ENCODE assay signal across 18 cellular contexts in the genomic region with DNA sequence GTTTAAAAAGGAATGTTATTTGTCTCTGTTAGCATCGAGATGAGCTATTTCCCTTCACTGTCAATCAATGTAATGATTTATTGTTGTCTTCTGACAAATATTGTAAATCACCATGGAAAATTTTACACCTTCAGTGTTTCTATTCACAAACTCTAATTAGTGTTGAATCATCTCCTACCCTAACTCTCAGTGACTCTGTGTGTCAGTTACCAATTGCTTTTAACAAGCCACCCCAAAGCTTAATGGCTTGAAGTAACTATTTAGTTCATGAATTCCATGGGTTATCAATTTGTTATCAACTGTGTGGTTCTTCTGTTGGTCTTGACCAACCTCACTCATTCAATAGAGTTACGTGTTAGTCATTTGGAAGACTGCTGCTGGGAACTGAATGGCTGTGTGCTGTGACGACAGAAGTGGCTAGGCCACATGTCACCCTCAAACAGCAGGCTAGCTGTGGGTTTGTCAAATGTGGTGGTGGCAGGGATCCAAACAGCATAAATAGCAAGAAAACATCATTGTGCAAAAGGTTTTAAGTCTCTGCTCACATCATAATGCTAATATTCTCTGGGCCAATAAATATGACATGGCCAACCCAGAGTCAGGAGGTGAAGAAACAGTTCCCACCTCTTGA.
"Had no signal": no experiment of that assay in that cellular context is flagged by ENCODE, and none has a peak within 500 bp of the region (broad histone marks: within the 10 kb centered on the region; RNA-seq: fewer than 3 reads in every experiment).

No MANE protein-coding gene starts in this region.

- H3K4me3 ChIP-seq: colonic mucosa, left lung, psoas muscle, skin epidermis, tibial artery, uterus had no signal

- H3K9me3 ChIP-seq: colonic mucosa, left lung, psoas muscle, tibial artery, uterus had no signal

- H3K27me3 ChIP-seq: brain microvascular endothelial cell, colonic mucosa, left lung, tibial artery, uterus had no signal

- H3K4me1 ChIP-seq: colonic mucosa, left lung, psoas muscle, uterus had no signal

- H3K36me3 ChIP-seq: brain microvascular endothelial cell, colonic mucosa, left lung, tibial artery, uterus had no signal

- H3K27ac ChIP-seq: brain microvascular endothelial cell, colonic mucosa, left lung, psoas muscle, skin epidermis, tibial artery, uterus had no signal

- DNase-seq: activated CD4-positive, alpha-beta T cell treated with anti-CD3 and anti-CD28 coated beads, Interleukin-2, amount 10 ng/mL, durations not matched to agents 7 days and 5 days; activated CD8-positive, alpha-beta T cell treated with anti-CD3 and anti-CD28 coated beads, Interleukin-2, amount 10 ng/mL, durations not matched to agents 7 days and 5 days; activated naive CD4-positive, alpha-beta T cell treated with Interleukin-2 at 50 U/mL for 16 hours; activated naive CD8-positive, alpha-beta T cell treated with anti-CD3 and anti-CD28 coated beads, Interleukin-2, amount 10 ng/mL, durations not matched to agents 7 days and 5 days; activated T-cell treated with anti-CD3 and anti-CD28 coated beads, Interleukin-2, amount 50 U/mL, for 24 hours; amygdala; brain microvascular endothelial cell; central memory CD4-positive, alpha-beta T cell; colonic mucosa; foreskin melanocyte; head of caudate nucleus; left lung; psoas muscle; right cardiac atrium; stimulated activated naive CD8-positive, alpha-beta T cell treated with anti-CD3 and anti-CD28 coated beads, Interleukin-15, Interleukin-2, amounts not matched to agents 100 U/mL and 50 U/mL, for 24 hours; tibial artery; uterus had no signal

- ATAC-seq: activated CD8-positive, alpha-beta T cell treated with anti-CD3 and anti-CD28 coated beads, Interleukin-2, amount 10 ng/mL, durations not matched to agents 7 days and 5 days; left lung; psoas muscle; right cardiac atrium; stimulated activated naive CD8-positive, alpha-beta T cell treated with anti-CD3 and anti-CD28 coated beads, Interleukin-15, Interleukin-2, amounts not matched to agents 100 U/mL and 50 U/mL, for 24 hours had no signal
